10 cellular contexts compared by ENCODE assay signal in the genomic region with DNA sequence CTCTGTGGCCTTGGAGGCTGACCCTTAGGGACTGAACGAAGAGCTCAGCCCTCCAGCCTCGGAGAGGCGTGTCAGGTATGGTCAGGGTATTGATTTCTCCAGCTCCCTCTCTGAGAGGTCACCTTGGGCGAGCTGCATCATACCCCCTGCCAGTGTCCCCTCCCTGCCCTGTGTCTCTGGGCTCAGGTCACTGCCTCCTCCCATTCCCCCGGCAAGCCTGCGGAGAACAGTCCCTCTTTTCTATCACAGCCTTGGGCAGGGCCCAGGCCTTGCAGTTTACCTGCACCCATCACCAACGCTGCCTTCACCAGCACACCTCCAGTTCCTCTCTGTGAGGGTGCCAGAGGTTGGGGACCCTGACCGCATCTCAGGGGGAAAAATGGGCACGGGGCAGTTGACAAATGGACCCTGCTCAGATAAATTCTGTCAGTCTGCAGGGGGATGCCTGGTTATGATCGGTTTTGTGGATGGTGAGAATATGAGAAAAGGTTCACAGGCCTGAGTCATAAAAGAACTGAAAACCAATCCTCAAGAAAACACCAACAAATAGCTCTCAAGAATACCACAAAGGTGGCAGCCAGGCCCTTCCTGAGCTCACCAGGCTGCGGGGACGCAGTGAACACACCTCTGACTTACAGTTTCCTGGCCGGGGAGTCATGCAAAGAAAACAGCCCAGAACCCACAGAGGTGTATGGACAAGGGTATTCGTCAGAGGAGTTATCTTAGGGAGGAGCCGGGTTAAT. TPM values are rescaled to one million over a fixed set of nuclear protein-coding genes. Genes with fewer than 3 reads are reported as not detected.
A peak's percentile ranks its signal among the peaks of the same experiment; 100 is the strongest.
DNase-seq lines count a peak whose midpoint lies in the region; ATAC-seq and TF ChIP-seq lines count a peak whose summit lies in the region.
"Had no signal": no experiment of that assay in that cellular context is flagged by ENCODE, and none has a peak within 500 bp of the region (broad histone marks: within the 10 kb centered on the region; RNA-seq: fewer than 3 reads in every experiment).

No MANE protein-coding gene starts in this region.

- H3K36me3 Mint-ChIP-seq in CD14-positive monocyte = no peaks in the 10 kb centered on the region
- H3K36me3 Mint-ChIP-seq: naive B cell had no signal

- no peak for TF ChIP-seq CTCF in CD14-positive monocyte (IDR thresholded peaks at IDR 0.05)
- no peak for TF ChIP-seq CTCF in lower lobe of right lung (IDR thresholded peaks at IDR 0.05)
- TF ChIP-seq CTCF in lower leg skin (IDR thresholded peaks at IDR 0.05) = no peak

- intact Hi-C loops in CD14-positive monocyte (cut with micrococcal nuclease) (loop anchor here in 1 of 2 donors (10.0 kb wide), 1 partner anchor 107 kb away; no protein-coding TSS in a partner anchor), lower lobe of right lung (cut with DNase I) (no loop called here), lower leg skin (cut with DNase I; ENCODE audit: low total_unique reads) (no loop called here)

- DNase-seq in CD14-positive monocyte (ENCODE audit: low spot score) (peak; percentile 36), lower lobe of right lung (peak; percentile 29), lower leg skin (ENCODE audit: low spot score in 2 of 2) (no peak), DMS79 (lab: John Stamatoyannopoulos, UW) (no peak), GM19238 (ENCODE audit: insufficient read length, low spot score) (no peak), SJCRH30 (no peak)
- peak; percentile 32 to 40 for DNase-seq in activated CD8-positive, alpha-beta memory T cell treated with anti-CD3 and anti-CD28 coated beads for 4 hours (ENCODE audit: low read depth in 2 of 2)
- DNase-seq: naive B cell, SIG-M5 had no signal

- peak; percentile 79 for ATAC-seq in GM21576 (IDR thresholded peaks at IDR 0.05; ENCODE audit: unreplicated experiment)
- no peak for ATAC-seq in lower lobe of right lung

- no peaks in the 10 kb centered on the region for H3K36me3 ChIP-seq in lower lobe of right lung
- H3K36me3 ChIP-seq in SJCRH30 = no peaks in the 10 kb centered on the region

- H3K4me3 Mint-ChIP-seq in CD14-positive monocyte = no peak overlapping the region

- no peak overlapping the region for H3K27ac Mint-ChIP-seq in CD14-positive monocyte

- peaks cover 0 to 2% (median 0%) of the 10 kb centered on the region in 7 donors for H3K9me3 Mint-ChIP-seq in CD14-positive monocyte
- H3K9me3 Mint-ChIP-seq: naive B cell had no signal

- no peaks in the 10 kb centered on the region for H3K27me3 ChIP-seq in lower lobe of right lung (ENCODE audit: low read depth)
- peaks cover 12% of the 10 kb centered on the region for H3K27me3 ChIP-seq in SJCRH30

- WGBS in lower leg skin, 2 donors = 82 to 89% methylated on average over 15 of the region's 15 CpGs

- H3K4me3 ChIP-seq in lower lobe of right lung (no peak overlapping the region), lower leg skin (ENCODE audit: low read depth, poor library complexity, severe bottlenecking) (no peak overlapping the region), SJCRH30 (no peak overlapping the region)

- TF ChIP-seq POLR2A in lower leg skin (IDR thresholded peaks at IDR 0.05) = no peak

- H3K27ac ChIP-seq in lower lobe of right lung (no peak overlapping the region), SJCRH30 (no peak overlapping the region)

- peaks cover 7% of the 10 kb centered on the region for H3K4me1 Mint-ChIP-seq in CD14-positive monocyte

- H3K27me3 Mint-ChIP-seq in CD14-positive monocyte (ENCODE audit: low read depth in 3 of 3) = peaks cover 6 to 18% (median 12%) of the 10 kb centered on the region in 3 donors

- H3K9me3 ChIP-seq in lower lobe of right lung = no peaks in the 10 kb centered on the region
- H3K9me3 ChIP-seq in SJCRH30 (replicated peaks) = no peaks in the 10 kb centered on the region

- H3K4me1 ChIP-seq in lower lobe of right lung (no peaks in the 10 kb centered on the region), SJCRH30 (peaks cover 5% of the 10 kb centered on the region; the same call in 1 of the 2 replicates)

RNA-seq across cellular contexts. Expression of a gene that starts 24.7 kb away (rescaled TPM):
- 10 to 100 TPM; 15.8 to 23.2 TPM for polyA plus RNA-seq in CD14-positive monocyte
- total RNA-seq in lower lobe of right lung = 85.7 TPM
- 100 to 1,000 TPM; 143 to 242 (median 166) TPM for total RNA-seq in lower leg skin
- total RNA-seq in SJCRH30 (2014; rRNA removed; shearing (Covaris generic)) = 37.0 and 39.1 TPM in 2 replicates

Comparison
In these comparisons a context has a peak if more than half of its experiments do, and no peak if none do; other contexts are left out.
1. DNase-seq: peak in CD14-positive monocyte (single experiment), activated CD8-positive, alpha-beta memory T cell treated with anti-CD3 and anti-CD28 coated beads for 4 hours (2 of 2) and lower lobe of right lung (single experiment); none in lower leg skin (0 of 2), DMS79 (single experiment), GM19238 (single experiment) and SJCRH30 (0 of 2).